29 cellular contexts compared by ENCODE assay signal in genomic region chr4:175637762-175638161, GRCh38.
"Had no signal": no experiment of that assay in that cellular context is flagged by ENCODE, and none has a peak within 500 bp of the region (broad histone marks: within the 10 kb centered on the region; RNA-seq: fewer than 3 reads in every experiment).

No MANE protein-coding gene starts in this region.

- DNase-seq: effector memory CD8-positive, alpha-beta T cell; erythroblast; esophagus squamous epithelium; foreskin melanocyte; glutamatergic neuron; heart right ventricle; hypothalamus; immature natural killer cell; islet precursor cell; kidney glomerular epithelial cell; left ventricle myocardium superior; lower lobe of right lung; naive thymus-derived CD8-positive, alpha-beta T cell; nephron progenitor cell; nucleus accumbens; stimulated activated CD4-positive, alpha-beta T cell treated with anti-CD3 and anti-CD28 coated beads, Interleukin-12 subunit alpha, Interleukin-12 subunit beta, amount 100 ng/mL, for 4 hours; stimulated activated CD4-positive, alpha-beta T cell treated with anti-CD3 and anti-CD28 coated beads, Interleukin-1b, Interleukin-23, amount 100 ng/mL, for 48 hours; stimulated activated CD4-positive, alpha-beta T cell treated with anti-CD3 and anti-CD28 coated beads, Interleukin-4, amount 100 ng/mL, for 1 hour; stimulated activated CD8-positive, alpha-beta memory T cell treated with anti-CD3 and anti-CD28 coated beads, Interleukin-4, amount 100 ng/mL, for 48 hours; stimulated activated naive CD4-positive, alpha-beta T cell; stimulated activated naive CD8-positive, alpha-beta T cell treated with anti-CD3 and anti-CD28 coated beads, Interleukin-15, amount 100 ng/mL, for 72 hours; transverse colon; upper lobe of right lung; uterus had no signal

- H3K4me1 ChIP-seq: esophagus squamous epithelium, heart right ventricle, lower lobe of right lung, prostate gland, right atrium auricular region, suprapubic skin, transverse colon, upper lobe of right lung, uterus had no signal

- ATAC-seq: effector memory CD8-positive, alpha-beta T cell; heart right ventricle; left ventricle myocardium superior; lower lobe of right lung; naive thymus-derived CD8-positive, alpha-beta T cell; sciatic nerve; stimulated activated naive CD8-positive, alpha-beta T cell treated with anti-CD3 and anti-CD28 coated beads, Interleukin-15, amount 100 ng/mL, for 72 hours; upper lobe of right lung had no signal

- H3K9me3 ChIP-seq: esophagus squamous epithelium, heart right ventricle, lower lobe of right lung, prostate gland, right atrium auricular region, suprapubic skin, transverse colon, upper lobe of right lung, uterus had no signal

- H3K4me3 ChIP-seq: esophagus squamous epithelium, heart right ventricle, lower lobe of right lung, prostate gland, right atrium auricular region, smooth muscle cell, suprapubic skin, transverse colon, upper lobe of right lung, uterus had no signal

- H3K36me3 ChIP-seq: esophagus squamous epithelium, heart right ventricle, lower lobe of right lung, prostate gland, right atrium auricular region, suprapubic skin, transverse colon, upper lobe of right lung, uterus had no signal

- H3K27ac ChIP-seq: esophagus squamous epithelium, heart right ventricle, lower lobe of right lung, prostate gland, right atrium auricular region, suprapubic skin, transverse colon, upper lobe of right lung, uterus had no signal

- H3K4me2 ChIP-seq: smooth muscle cell had no signal

- H3K27me3 ChIP-seq: esophagus squamous epithelium, heart right ventricle, right atrium auricular region, suprapubic skin, transverse colon, upper lobe of right lung, uterus had no signal
